Comparison of ENCODE assay signal across 1 cellular context in the genomic region with DNA sequence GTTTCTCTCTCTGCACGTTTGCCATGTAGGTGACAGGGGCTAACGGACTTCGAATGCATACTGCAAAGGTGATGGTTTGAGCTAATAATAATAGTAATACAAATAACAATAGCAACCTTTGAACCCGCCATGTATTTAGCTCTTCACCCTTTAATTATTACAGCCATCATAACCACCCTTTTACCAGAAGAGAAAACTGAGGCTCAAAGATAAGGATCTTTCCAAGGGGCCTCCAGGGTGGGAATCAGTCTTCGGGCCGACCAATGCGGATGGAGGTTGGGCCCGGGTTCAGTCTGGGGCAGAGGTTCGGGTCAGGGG.
TF ChIP-seq lines count a peak whose summit lies in the region.

No MANE protein-coding gene starts in this region.

TF ChIP-seq in HCT116, 20 proteins besides CTCF, POLR2A, EP300 and RAD21 (continued from another document):
- TF ChIP-seq, protein P1, sequence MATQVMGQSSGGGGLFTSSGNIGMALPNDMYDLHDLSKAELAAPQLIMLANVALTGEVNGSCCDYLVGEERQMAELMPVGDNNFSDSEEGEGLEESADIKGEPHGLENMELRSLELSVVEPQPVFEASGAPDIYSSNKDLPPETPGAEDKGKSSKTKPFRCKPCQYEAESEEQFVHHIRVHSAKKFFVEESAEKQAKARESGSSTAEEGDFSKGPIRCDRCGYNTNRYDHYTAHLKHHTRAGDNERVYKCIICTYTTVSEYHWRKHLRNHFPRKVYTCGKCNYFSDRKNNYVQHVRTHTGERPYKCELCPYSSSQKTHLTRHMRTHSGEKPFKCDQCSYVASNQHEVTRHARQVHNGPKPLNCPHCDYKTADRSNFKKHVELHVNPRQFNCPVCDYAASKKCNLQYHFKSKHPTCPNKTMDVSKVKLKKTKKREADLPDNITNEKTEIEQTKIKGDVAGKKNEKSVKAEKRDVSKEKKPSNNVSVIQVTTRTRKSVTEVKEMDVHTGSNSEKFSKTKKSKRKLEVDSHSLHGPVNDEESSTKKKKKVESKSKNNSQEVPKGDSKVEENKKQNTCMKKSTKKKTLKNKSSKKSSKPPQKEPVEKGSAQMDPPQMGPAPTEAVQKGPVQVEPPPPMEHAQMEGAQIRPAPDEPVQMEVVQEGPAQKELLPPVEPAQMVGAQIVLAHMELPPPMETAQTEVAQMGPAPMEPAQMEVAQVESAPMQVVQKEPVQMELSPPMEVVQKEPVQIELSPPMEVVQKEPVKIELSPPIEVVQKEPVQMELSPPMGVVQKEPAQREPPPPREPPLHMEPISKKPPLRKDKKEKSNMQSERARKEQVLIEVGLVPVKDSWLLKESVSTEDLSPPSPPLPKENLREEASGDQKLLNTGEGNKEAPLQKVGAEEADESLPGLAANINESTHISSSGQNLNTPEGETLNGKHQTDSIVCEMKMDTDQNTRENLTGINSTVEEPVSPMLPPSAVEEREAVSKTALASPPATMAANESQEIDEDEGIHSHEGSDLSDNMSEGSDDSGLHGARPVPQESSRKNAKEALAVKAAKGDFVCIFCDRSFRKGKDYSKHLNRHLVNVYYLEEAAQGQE (IDR thresholded peaks at IDR 0.05; ENCODE audit: low read depth), result no peak
- TF ChIP-seq YY1 (IDR thresholded peaks at IDR 0.05; ENCODE audit: extremely low read depth, insufficient replicate concordance, low read depth, low read length) (no peak), FOSL1 (IDR thresholded peaks at IDR 0.05; ENCODE audit: low read depth) (no peak), JUND (IDR thresholded peaks at IDR 0.05) (no peak), ELF1 (IDR thresholded peaks at IDR 0.05; ENCODE audit: borderline replicate concordance, low read depth) (no peak), POLR2AphosphoS5 (IDR thresholded peaks at IDR 0.05; ENCODE audit: low read depth, low read length) (no peak), CEBPB (IDR thresholded peaks at IDR 0.05; ENCODE audit: low read depth) (no peak), SRF (IDR thresholded peaks at IDR 0.05; ENCODE audit: low read depth) (no peak), CBX3 (IDR thresholded peaks at IDR 0.05; ENCODE audit: low read depth) (no peak), EZH2phosphoT487 (IDR thresholded peaks at IDR 0.05; ENCODE audit: borderline replicate concordance) (no peak), ZFX (IDR thresholded peaks at IDR 0.05) (no peak), EZH2 (IDR thresholded peaks at IDR 0.05) (no peak), SP1 (IDR thresholded peaks at IDR 0.05; ENCODE audit: low read depth) (no peak)
- TF ChIP-seq, protein P2, sequence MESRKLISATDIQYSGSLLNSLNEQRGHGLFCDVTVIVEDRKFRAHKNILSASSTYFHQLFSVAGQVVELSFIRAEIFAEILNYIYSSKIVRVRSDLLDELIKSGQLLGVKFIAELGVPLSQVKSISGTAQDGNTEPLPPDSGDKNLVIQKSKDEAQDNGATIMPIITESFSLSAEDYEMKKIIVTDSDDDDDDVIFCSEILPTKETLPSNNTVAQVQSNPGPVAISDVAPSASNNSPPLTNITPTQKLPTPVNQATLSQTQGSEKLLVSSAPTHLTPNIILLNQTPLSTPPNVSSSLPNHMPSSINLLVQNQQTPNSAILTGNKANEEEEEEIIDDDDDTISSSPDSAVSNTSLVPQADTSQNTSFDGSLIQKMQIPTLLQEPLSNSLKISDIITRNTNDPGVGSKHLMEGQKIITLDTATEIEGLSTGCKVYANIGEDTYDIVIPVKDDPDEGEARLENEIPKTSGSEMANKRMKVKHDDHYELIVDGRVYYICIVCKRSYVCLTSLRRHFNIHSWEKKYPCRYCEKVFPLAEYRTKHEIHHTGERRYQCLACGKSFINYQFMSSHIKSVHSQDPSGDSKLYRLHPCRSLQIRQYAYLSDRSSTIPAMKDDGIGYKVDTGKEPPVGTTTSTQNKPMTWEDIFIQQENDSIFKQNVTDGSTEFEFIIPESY (IDR thresholded peaks at IDR 0.05; ENCODE audit: extremely low read depth, insufficient replicate concordance, low read length), result no peak
- TF ChIP-seq, protein P3, sequence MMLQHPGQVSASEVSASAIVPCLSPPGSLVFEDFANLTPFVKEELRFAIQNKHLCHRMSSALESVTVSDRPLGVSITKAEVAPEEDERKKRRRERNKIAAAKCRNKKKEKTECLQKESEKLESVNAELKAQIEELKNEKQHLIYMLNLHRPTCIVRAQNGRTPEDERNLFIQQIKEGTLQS (IDR thresholded peaks at IDR 0.05), result no peak
TF ChIP-seq in HCT116: peak in this region for 0.
